In genomic region chr6:69487688-69488087, GRCh38 we compare ENCODE assay signal across 14 cellular contexts.
A peak's percentile ranks its signal among the peaks of the same experiment; 100 is the strongest.
DNase-seq lines count a peak whose midpoint lies in the region; ATAC-seq and TF ChIP-seq lines count a peak whose summit lies in the region.
"Had no signal": no experiment of that assay in that cellular context is flagged by ENCODE, and none has a peak within 500 bp of the region (broad histone marks: within the 10 kb centered on the region; RNA-seq: fewer than 3 reads in every experiment).

No MANE protein-coding gene starts in this region.

- H3K4me1 Mint-ChIP-seq in H9 (no peaks in the 10 kb centered on the region), glutamatergic neuron (ENCODE audit: low read depth, unreplicated experiment) (no peaks in the 10 kb centered on the region), mesothelial cell of epicardium (no peaks in the 10 kb centered on the region)

- no peak overlapping the region for H3K4me3 Mint-ChIP-seq in H9
- no peak overlapping the region for H3K4me3 Mint-ChIP-seq in glutamatergic neuron (ENCODE audit: unreplicated experiment)
- no peak overlapping the region for H3K4me3 Mint-ChIP-seq in mesothelial cell of epicardium

- no peak overlapping the region for H3K14ac ChIP-seq in H9 (ENCODE audit: insufficient read depth, low read length)

- peaks cover 0 to 12% of the 10 kb centered on the region in 2 experiments; a peak in 4 of 5 replicates for H3K9me3 Mint-ChIP-seq in H9
- no peaks in the 10 kb centered on the region for H3K9me3 Mint-ChIP-seq in glutamatergic neuron (ENCODE audit: unreplicated experiment)
- H3K9me3 Mint-ChIP-seq in mesothelial cell of epicardium, result peaks cover 16% of the 10 kb centered on the region

- no peak overlapping the region for H3K27ac Mint-ChIP-seq in H9
- no peak overlapping the region for H3K27ac Mint-ChIP-seq in glutamatergic neuron (ENCODE audit: unreplicated experiment)
- H3K27ac Mint-ChIP-seq in mesothelial cell of epicardium, result no peak overlapping the region

- no peak overlapping the region for H3K9ac ChIP-seq in DND-41 (ENCODE audit: low read depth, low read length)
- H3K9ac ChIP-seq in H9 (ENCODE audit: extremely low read depth, insufficient read length, low read length), result no peak overlapping the region

- no peaks in the 10 kb centered on the region for H3K27me3 Mint-ChIP-seq in H9 (ENCODE audit: low read depth)
- no peaks in the 10 kb centered on the region for H3K27me3 Mint-ChIP-seq in glutamatergic neuron (ENCODE audit: unreplicated experiment)
- no peaks in the 10 kb centered on the region for H3K27me3 Mint-ChIP-seq in mesothelial cell of epicardium (ENCODE audit: low read depth)

- no peak overlapping the region for H3K56ac ChIP-seq in H9 (ENCODE audit: insufficient read length, low read depth, low read length)

- H3K36me3 ChIP-seq in DND-41 (ENCODE audit: insufficient read depth, low read length) (no peaks in the 10 kb centered on the region), PC-9 (ENCODE audit: low read depth) (no peaks in the 10 kb centered on the region)
- H3K36me3 ChIP-seq: gastroesophageal sphincter, right atrium auricular region, upper lobe of left lung had no signal

- H3K9me2 ChIP-seq in PC-9 (ENCODE audit: insufficient read depth), result no peaks in the 10 kb centered on the region

- H4K5ac ChIP-seq in H9 (ENCODE audit: insufficient read length, low read depth, low read length), result no peak overlapping the region

- no peak overlapping the region for H2BK12ac ChIP-seq in H9 (ENCODE audit: insufficient read length, low read depth, low read length)

- no peaks in the 10 kb centered on the region for H3K79me2 ChIP-seq in DND-41 (ENCODE audit: insufficient read depth, low read length)
- no peaks in the 10 kb centered on the region for H3K79me2 ChIP-seq in H9 (ENCODE audit: insufficient read depth, low read length)
- H3K79me2 ChIP-seq in PC-9 (ENCODE audit: low read depth), result no peaks in the 10 kb centered on the region

- H2AK5ac ChIP-seq in H9 (ENCODE audit: insufficient read length, low read length), result no peak overlapping the region

- no peak overlapping the region for H3T11ph ChIP-seq in H9 (ENCODE audit: low read length)

- no peaks in the 10 kb centered on the region for H3K23me2 ChIP-seq in H9 (ENCODE audit: insufficient read length, low read depth, low read length, poor library complexity, severe bottlenecking)

- no peak overlapping the region for H3K4ac ChIP-seq in H9 (ENCODE audit: low read depth, low read length)

- BruUV-seq in PC-9 (replicated peaks; lab: Mats Ljungman, UMichigan), result no TSS peak

- H3K18ac ChIP-seq in H9 (ENCODE audit: insufficient read length, low read depth, low read length), result no peak overlapping the region

- no peak overlapping the region for H3K27ac ChIP-seq in DND-41 (ENCODE audit: low read length)
- H3K27ac ChIP-seq in H9 (ENCODE audit: insufficient read length, low read depth, low read length), result no peak overlapping the region
- H3K27ac ChIP-seq in PC-9, result no peak overlapping the region
- H3K27ac ChIP-seq: gastroesophageal sphincter, right atrium auricular region, upper lobe of left lung had no signal

- no peak overlapping the region for H4K91ac ChIP-seq in H9 (ENCODE audit: insufficient read length, low read depth, low read length)

- H3K9me3 ChIP-seq in DND-41 (ENCODE audit: insufficient read depth, low read length, severe bottlenecking), result no peaks in the 10 kb centered on the region
- no peaks in the 10 kb centered on the region for H3K9me3 ChIP-seq in H9 (ENCODE audit: control insufficient read depth, low read depth, low read length)
- no peaks in the 10 kb centered on the region for H3K9me3 ChIP-seq in PC-9 (ENCODE audit: insufficient read depth, low read depth)
- H3K9me3 ChIP-seq: upper lobe of left lung had no signal

- H3F3A ChIP-seq in PC-9 (ENCODE audit: insufficient read depth, low read depth), result no peaks in the 10 kb centered on the region

- no peak overlapping the region for H2BK5ac ChIP-seq in H9 (ENCODE audit: insufficient read length, low read length)

- no peak overlapping the region for H4K8ac ChIP-seq in H9 (replicated peaks; ENCODE audit: insufficient read length, low read depth, low read length)

- no peak overlapping the region for H2BK120ac ChIP-seq in H9 (ENCODE audit: low read depth, low read length, poor library complexity, severe bottlenecking)

- DNase-seq in DND-41 (no peak), H9 (no peak), PC-9 (no peak), glutamatergic neuron (no peak), NCI-H2196 (lab: John Stamatoyannopoulos, UW; ENCODE audit: unreplicated experiment) (no peak), left lobe of liver (ENCODE audit: low spot score) (no peak), mesothelial cell of epicardium (ENCODE audit: low spot score in 2 of 2, unreplicated experiment in 2 of 2) (no peak)
- DNase-seq: activated CD4-positive, alpha-beta T cell treated with anti-CD3 and anti-CD28 coated beads, Interleukin-2, amount 50 U/mL, for 1 hour; activated naive CD4-positive, alpha-beta T cell treated with Interleukin-2 at 50 U/mL for 16 hours; NCI-H187 treated with DMSO at 0.1 percent for 48 hours; upper lobe of left lung had no signal

- no peaks in the 10 kb centered on the region for H3K4me1 ChIP-seq in DND-41 (ENCODE audit: insufficient read depth, low read length)
- H3K4me1 ChIP-seq in H9 (ENCODE audit: insufficient read depth, low read length), result no peaks in the 10 kb centered on the region
- H3K4me1 ChIP-seq in PC-9 (replicated peaks; ENCODE audit: insufficient read depth), result no peaks in the 10 kb centered on the region
- H3K4me1 ChIP-seq: gastroesophageal sphincter, right atrium auricular region, upper lobe of left lung had no signal

- peak; percentile 46 for TF ChIP-seq CTCF in DND-41 (IDR thresholded peaks at IDR 0.05; ENCODE audit: borderline replicate concordance, extremely low read depth, low read length, poor library complexity, severe bottlenecking)
- peak; percentile 84 for TF ChIP-seq CTCF in H9 (conservative IDR thresholded peaks at IDR 0.05)
- peak; percentile 44; the same call in 1 of the 2 replicates for TF ChIP-seq CTCF in PC-9 (conservative IDR thresholded peaks at IDR 0.05)
- peak; percentile 78 for TF ChIP-seq CTCF in glutamatergic neuron (IDR thresholded peaks at IDR 0.05; ENCODE audit: partially characterized antibody, unreplicated experiment)
- TF ChIP-seq CTCF in mesothelial cell of epicardium (IDR thresholded peaks at IDR 0.05; ENCODE audit: unreplicated experiment), result no peak

- no peak overlapping the region for H2BK20ac ChIP-seq in H9 (ENCODE audit: low read depth, low read length, poor library complexity, severe bottlenecking)

- H3K36me3 Mint-ChIP-seq in H9 (ENCODE audit: insufficient read depth in 1 of 3, low read depth in 3 of 3), result no peaks in the 10 kb centered on the region; a peak in 2 of 7 replicates
- H3K36me3 Mint-ChIP-seq in glutamatergic neuron (ENCODE audit: unreplicated experiment), result no peaks in the 10 kb centered on the region
- H3K36me3 Mint-ChIP-seq in mesothelial cell of epicardium, result no peaks in the 10 kb centered on the region

- intact Hi-C loops in PC-9 (cut with micrococcal nuclease; ENCODE audit: unreplicated experiment), result no loop called here

- no peak overlapping the region for H3K4me2 ChIP-seq in DND-41 (ENCODE audit: insufficient read depth, low read length)
- H3K4me2 ChIP-seq in H9 (ENCODE audit: insufficient read depth, insufficient read length, low read length), result no peak overlapping the region
- H3K4me2 ChIP-seq in PC-9, result no peak overlapping the region

- H4K20me1 ChIP-seq in DND-41 (ENCODE audit: insufficient read depth, low read length) (no peaks in the 10 kb centered on the region), H9 (ENCODE audit: control insufficient read depth, insufficient read depth, insufficient read length) (no peaks in the 10 kb centered on the region), PC-9 (ENCODE audit: insufficient read depth) (no peaks in the 10 kb centered on the region)

- no peak overlapping the region for H2BK15ac ChIP-seq in H9 (ENCODE audit: low read depth, low read length)

- no peaks in the 10 kb centered on the region for H3K27me3 ChIP-seq in DND-41 (ENCODE audit: insufficient read depth, low read length, poor library complexity)
- no peaks in the 10 kb centered on the region for H3K27me3 ChIP-seq in H9 (ENCODE audit: insufficient read depth, low read length)
- H3K27me3 ChIP-seq in PC-9 (ENCODE audit: insufficient read depth, low read depth), result no peaks in the 10 kb centered on the region
- H3K27me3 ChIP-seq: gastroesophageal sphincter, right atrium auricular region, upper lobe of left lung had no signal

- H3K23ac ChIP-seq in H9 (ENCODE audit: insufficient read length, low read depth, low read length), result no peak overlapping the region

- CTCF ChIA-PET in PC-9 (lab: Charles Lee), result no interaction called here

- H2AFZ ChIP-seq in DND-41 (ENCODE audit: low read depth, low read length) (no peak overlapping the region), H9 (ENCODE audit: low read length) (no peak overlapping the region), PC-9 (no peak overlapping the region)

- POLR2A ChIA-PET in PC-9 (lab: Charles Lee; ENCODE audit: unreplicated experiment), result no interaction called here

- H3K79me1 ChIP-seq in H9 (ENCODE audit: insufficient read depth, low read depth, low read length, poor library complexity, severe bottlenecking), result no peaks in the 10 kb centered on the region

- H3K4me3 ChIP-seq in DND-41 (ENCODE audit: low read depth in 1 of 2, low read length in 2 of 2) (no peak overlapping the region), PC-9 (no peak overlapping the region)
- H3K4me3 ChIP-seq: gastroesophageal sphincter, right atrium auricular region, upper lobe of left lung had no signal

- no peak for ATAC-seq in DND-41 (ENCODE audit: insufficient read depth, low read depth)
- ATAC-seq in HG03571 (IDR thresholded peaks at IDR 0.05; ENCODE audit: unreplicated experiment), result no peak
- ATAC-seq in left lobe of liver, result no peak
- ATAC-seq: gastroesophageal sphincter had no signal
